8 cellular contexts compared by ENCODE assay signal in the genomic region with DNA sequence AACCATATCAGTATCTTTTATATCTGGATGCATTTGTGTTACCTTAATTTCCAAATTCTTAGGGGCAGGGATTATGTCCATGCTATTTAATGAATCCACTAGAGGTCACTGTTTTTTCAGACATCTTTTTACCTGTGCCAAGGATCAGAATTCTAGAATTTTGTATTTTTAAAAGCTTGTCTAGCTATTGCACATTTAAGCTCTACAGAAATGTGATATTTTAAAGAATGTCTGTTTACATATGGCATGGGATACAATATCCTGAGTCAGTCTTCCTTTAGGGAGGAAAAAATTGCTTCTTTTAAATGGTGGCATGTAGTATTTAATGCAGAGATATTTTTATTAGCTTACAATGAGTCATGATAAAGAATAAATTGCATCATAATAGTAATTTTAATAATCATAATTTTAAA. TPM values are rescaled to one million over a fixed set of nuclear protein-coding genes. Genes with fewer than 3 reads are reported as not detected.
DNase-seq lines count a peak whose midpoint lies in the region; ATAC-seq and TF ChIP-seq lines count a peak whose summit lies in the region.

No MANE protein-coding gene starts in this region.

- ATAC-seq in thoracic aorta (ENCODE audit: insufficient number of reproducible peaks, low FRiP score, low read depth) (no peak), HG02798 (IDR thresholded peaks at IDR 0.05; ENCODE audit: poor library complexity, unreplicated experiment) (no peak), HG03354 (IDR thresholded peaks at IDR 0.05; ENCODE audit: poor library complexity, severe bottlenecking, unreplicated experiment) (no peak)

- peaks cover 5% of the 10 kb centered on the region for H3K4me1 ChIP-seq in Loucy (ENCODE audit: insufficient read depth, low read length, poor library complexity, severe bottlenecking)
- H3K4me1 ChIP-seq in thoracic aorta (ENCODE audit: control insufficient read depth in 1 of 2, low read depth in 2 of 2) = no peaks in the 10 kb centered on the region

- no peaks in the 10 kb centered on the region for H3K79me2 ChIP-seq in Loucy (ENCODE audit: insufficient read depth, low read length)

- H3K4me3 ChIP-seq in Loucy (ENCODE audit: low read length, poor library complexity, severe bottlenecking) = no peak overlapping the region
- no peak overlapping the region for H3K4me3 ChIP-seq in thoracic aorta

- H2AFZ ChIP-seq in Loucy (ENCODE audit: low read length) = no peak overlapping the region

- no peaks in the 10 kb centered on the region for H3K27me3 ChIP-seq in Loucy (ENCODE audit: insufficient read depth, low read length, poor library complexity, severe bottlenecking)
- no peaks in the 10 kb centered on the region for H3K27me3 ChIP-seq in thoracic aorta (replicated peaks; ENCODE audit: insufficient read depth)

- no peak overlapping the region for H3K9ac ChIP-seq in Loucy (ENCODE audit: low read depth, low read length, poor library complexity, severe bottlenecking)

- no peaks in the 10 kb centered on the region for H3F3A ChIP-seq in Loucy (ENCODE audit: low read depth)

- H3K36me3 ChIP-seq in Loucy (ENCODE audit: insufficient read depth, low read length) (peaks cover 10% of the 10 kb centered on the region; the same call in 1 of the 2 replicates), thoracic aorta (no peaks in the 10 kb centered on the region)

- DNase-seq in DMS 273 (lab: John Stamatoyannopoulos, UW; ENCODE audit: unreplicated experiment) = peak; percentile 50
- DNase-seq in DMS 273 treated with DMSO at 0.1 percent for 48 hours (lab: John Stamatoyannopoulos, UW) = no peak
- DNase-seq in SW480 (ENCODE audit: low spot score) = peak; percentile 22
- peak; percentile 20 for DNase-seq in globus pallidus (ENCODE audit: low spot score)
- DNase-seq in thoracic aorta (ENCODE audit: low spot score) = no peak

- no peak overlapping the region for H3K27ac ChIP-seq in thoracic aorta

- H4K20me1 ChIP-seq in Loucy (ENCODE audit: insufficient read depth, low read length, poor library complexity, severe bottlenecking) = no peaks in the 10 kb centered on the region

- TF ChIP-seq CTCF in Loucy (conservative IDR thresholded peaks at IDR 0.05; ENCODE audit: low read length) (peak; percentile 84), thoracic aorta (IDR thresholded peaks at IDR 0.05) (peak; percentile 25)

- no peaks in the 10 kb centered on the region for H3K9me2 ChIP-seq in Loucy (replicated peaks; ENCODE audit: low read depth, low read length)

- H3K9me3 ChIP-seq in Loucy (ENCODE audit: insufficient read depth, low read depth, low read length) (no peaks in the 10 kb centered on the region), thoracic aorta (no peaks in the 10 kb centered on the region)

- no peak overlapping the region for H3K4me2 ChIP-seq in Loucy (ENCODE audit: low read depth, low read length, poor library complexity, severe bottlenecking)

RNA-seq across cellular contexts. Expression of a gene that starts 11.3 kb away (rescaled TPM):
- total RNA-seq in thoracic aorta = 10 to 100 TPM in 1 of 2 donors, 1 to 10 TPM in 1; 7.0 to 11.2 TPM

RNA-seq across cellular contexts. Expression of a gene that starts 11.4 kb away (rescaled TPM):
- total RNA-seq in thoracic aorta = 10 to 100 TPM in 1 of 2 donors, 1 to 10 TPM in 1; 9.0 to 14.2 TPM

Comparison
In these comparisons a context has a peak if more than half of its experiments do, and no peak if none do; other contexts are left out.
1. DNase-seq: peak in DMS 273 (single experiment), SW480 (single experiment) and globus pallidus (single experiment); none in DMS 273 treated with DMSO at 0.1 percent for 48 hours (single experiment) and thoracic aorta (single experiment).